28 cellular contexts compared by ENCODE assay signal in the genomic region with DNA sequence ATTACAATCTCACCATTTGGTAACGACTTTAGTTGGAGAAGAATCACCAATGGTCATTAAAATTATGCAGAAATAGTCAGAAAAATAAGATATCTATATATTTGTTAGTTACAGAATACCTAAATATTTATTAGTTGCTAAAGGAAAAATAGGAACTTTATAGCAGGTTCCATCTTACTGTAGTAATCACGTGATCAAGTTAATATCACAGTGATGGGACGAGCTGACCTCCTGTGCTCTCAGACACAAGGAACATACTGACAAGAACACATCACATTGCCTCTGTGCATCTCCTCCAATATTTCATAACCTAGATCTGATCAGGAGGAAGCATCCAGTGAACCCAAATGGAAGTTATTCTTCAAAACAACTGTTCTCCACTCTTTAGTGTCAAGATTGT.
"Had no signal": no experiment of that assay in that cellular context is flagged by ENCODE, and none has a peak within 500 bp of the region (broad histone marks: within the 10 kb centered on the region; RNA-seq: fewer than 3 reads in every experiment).

No MANE protein-coding gene starts in this region.

- H3K9me3 ChIP-seq: colonic mucosa, esophagus muscularis mucosa, esophagus squamous epithelium, gastrocnemius medialis, gastroesophageal sphincter, heart left ventricle, heart right ventricle had no signal

- H3K4me1 ChIP-seq: colonic mucosa, esophagus muscularis mucosa, esophagus squamous epithelium, foreskin keratinocyte, gastrocnemius medialis, gastroesophageal sphincter, heart left ventricle, heart right ventricle had no signal

- H3K27ac ChIP-seq: colonic mucosa, coronary artery, dorsolateral prefrontal cortex, epithelial cell of prostate, esophagus muscularis mucosa, esophagus squamous epithelium, foreskin keratinocyte, gastrocnemius medialis, gastroesophageal sphincter, heart left ventricle, heart right ventricle had no signal

- ATAC-seq: effector memory CD8-positive, alpha-beta T cell; esophagus mucosa; foreskin keratinocyte; gastrocnemius medialis; gastroesophageal sphincter; heart left ventricle; heart right ventricle had no signal

- H3K27me3 ChIP-seq: colonic mucosa, esophagus muscularis mucosa, foreskin keratinocyte, gastrocnemius medialis, heart left ventricle had no signal

- FAIRE-seq: colon, endometrium, endothelial cell of umbilical vein, frontal cortex had no signal

- H3K4me3 ChIP-seq: colonic mucosa, coronary artery, dorsolateral prefrontal cortex, esophagus muscularis mucosa, esophagus squamous epithelium, gastrocnemius medialis, gastroesophageal sphincter, heart left ventricle, heart right ventricle had no signal

- DNase-seq: colonic mucosa; cortex of kidney; dermis blood vessel endothelial cell; dorsolateral prefrontal cortex; effector CD4-positive, alpha-beta T cell; effector CD8-positive, alpha-beta T cell; effector memory CD4-positive, alpha-beta T cell; effector memory CD8-positive, alpha-beta T cell; endodermal cell; erythroblast; esophagus squamous epithelium; foreskin fibroblast; foreskin keratinocyte; foreskin melanocyte; gastrocnemius medialis; glutamatergic neuron; head of caudate nucleus; heart left ventricle; heart right ventricle had no signal

- H3K36me3 ChIP-seq: colonic mucosa, esophagus muscularis mucosa, esophagus squamous epithelium, gastrocnemius medialis, gastroesophageal sphincter, heart left ventricle, heart right ventricle had no signal
